8 cellular contexts compared by ENCODE assay signal in the genomic region with DNA sequence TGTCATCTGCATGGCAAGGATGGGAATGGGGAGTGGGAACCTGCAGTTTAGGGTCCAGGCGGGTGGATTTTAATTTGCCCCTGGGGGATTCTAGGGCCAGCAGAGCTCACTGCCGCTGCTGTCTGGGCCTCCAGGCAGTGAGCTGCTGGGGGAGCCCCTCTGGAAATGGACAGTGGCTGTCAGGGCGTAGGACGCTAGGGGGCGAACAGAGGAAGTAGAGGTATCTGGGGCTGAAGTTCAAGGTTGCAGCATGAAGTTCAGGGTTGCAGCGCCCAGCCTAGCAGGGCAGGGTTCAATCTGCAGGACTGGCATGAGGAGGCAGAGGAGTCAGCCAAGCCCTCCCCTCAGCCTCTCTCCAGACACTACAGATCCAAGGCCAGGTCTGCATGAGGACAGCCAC. TPM values are rescaled to one million over a fixed set of nuclear protein-coding genes. Genes with fewer than 3 reads are reported as not detected.
DNase-seq lines count a peak whose midpoint lies in the region; ATAC-seq and TF ChIP-seq lines count a peak whose summit lies in the region.

No MANE protein-coding gene starts in this region.

- H3K4me3 ChIP-seq in HAP-1 (no peak overlapping the region), cardiac fibroblast (replicated peaks in 1 of 2; ENCODE audit: low read depth in 2 of 2, low read length in 2 of 2) (no peak overlapping the region)

- in situ Hi-C loops in HAP-1 (cut with MboI; ENCODE audit: low sequenced_read_pairs) (no loop called here), SK-MEL-5 (cut with HindIII; ENCODE audit: low pct_unique_long_range_greater_than_20kb, low sequenced_read_pairs) (no loop called here)

- H3K9me3 ChIP-seq in HAP-1, result no peaks in the 10 kb centered on the region

- H3K27me3 ChIP-seq in HAP-1 (ENCODE audit: low read depth), result no peaks in the 10 kb centered on the region

- peak; percentile 34 for TF ChIP-seq CTCF in cardiac fibroblast (IDR thresholded peaks at IDR 0.05; ENCODE audit: low read depth, low read length)

- no peaks in the 10 kb centered on the region for H3K4me1 ChIP-seq in HAP-1

- DNase-seq in HAP-1 (ENCODE audit: low spot score in 2 of 2) (peak; percentile 8 to 66), SK-MEL-5 (ENCODE audit: low read depth, low spot score) (peak; percentile 61), cardiac fibroblast (ENCODE audit: low read depth in 2 of 2) (no peak), NCI-H1105 treated with DMSO at 0.1 percent for 48 hours (lab: John Stamatoyannopoulos, UW) (no peak), NCI-H524 treated with DMSO at 0.1 percent for 48 hours (lab: John Stamatoyannopoulos, UW) (no peak), AG08395 (ENCODE audit: low spot score) (no peak)
- peak; percentile 34 for DNase-seq in stimulated activated CD8-positive, alpha-beta memory T cell treated with anti-CD3 and anti-CD28 coated beads, Interleukin-12 subunit alpha, Interleukin-12 subunit beta, amount 100 ng/mL, for 1 hour (ENCODE audit: low read depth)

- no peak for ATAC-seq in HG02885 (IDR thresholded peaks at IDR 0.05; ENCODE audit: poor library complexity, unreplicated experiment)

- no peaks in the 10 kb centered on the region for H3K36me3 ChIP-seq in HAP-1 (replicated peaks)

RNA-seq across cellular contexts. Expression of a gene that starts 49.5 kb away (rescaled TPM):
- total RNA-seq in SK-MEL-5 (2014; rRNA removed; shearing (Covaris generic)), result 21.0 and 24.6 TPM in 2 replicates
- 17.2 and 21.8 TPM in 2 replicates for polyA plus RNA-seq in SK-MEL-5 (2015; cell fraction: cytosol; rRNA removed)
- polyA plus RNA-seq in SK-MEL-5 (2015; cell fraction: nucleus; rRNA removed), result 12.8 and 14.5 TPM in 2 replicates

Comparison
In these comparisons a context has a peak if more than half of its experiments do, and no peak if none do; other contexts are left out.
1. DNase-seq: peak in HAP-1 (2 of 2), SK-MEL-5 (single experiment) and stimulated activated CD8-positive, alpha-beta memory T cell treated with anti-CD3 and anti-CD28 coated beads, Interleukin-12 subunit alpha, Interleukin-12 subunit beta, amount 100 ng/mL, for 1 hour (single experiment); none in cardiac fibroblast (0 of 2), NCI-H1105 treated with DMSO at 0.1 percent for 48 hours (single experiment), NCI-H524 treated with DMSO at 0.1 percent for 48 hours (single experiment) and AG08395 (single experiment).